Comparison of ENCODE assay signal across 37 cellular contexts in the genomic region with DNA sequence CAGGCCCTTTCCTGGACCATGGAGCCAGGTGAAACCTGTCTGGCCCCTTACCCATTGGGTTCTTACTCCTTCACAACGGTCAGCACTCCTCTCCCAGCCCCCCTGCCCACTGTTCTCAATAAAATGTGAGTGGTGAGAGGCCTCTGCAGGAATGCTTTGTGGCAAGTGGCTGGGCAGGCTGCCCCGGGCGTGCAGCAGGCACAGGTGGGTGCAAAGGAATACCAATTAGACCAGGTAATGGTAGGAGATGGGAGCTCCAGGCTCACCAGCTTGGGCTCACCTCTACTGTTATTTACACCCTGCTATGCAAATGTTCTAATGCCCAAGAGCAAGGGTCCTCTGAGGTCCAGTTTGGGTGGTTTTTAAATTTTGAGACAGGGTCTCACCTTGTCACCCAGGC. TPM values are rescaled to one million over a fixed set of nuclear protein-coding genes. Genes with fewer than 3 reads are reported as not detected.
"Had no signal": no experiment of that assay in that cellular context is flagged by ENCODE, and none has a peak within 500 bp of the region (broad histone marks: within the 10 kb centered on the region; RNA-seq: fewer than 3 reads in every experiment).

No MANE protein-coding gene starts in this region.

- H3K9me3 ChIP-seq: ascending aorta, breast epithelium, colonic mucosa, esophagus squamous epithelium, gastroesophageal sphincter had no signal

- DNase-seq: activated CD4-positive, alpha-beta memory T cell treated with anti-CD3 and anti-CD28 coated beads for 36 hours; activated CD4-positive, alpha-beta T cell treated with anti-CD3 and anti-CD28 coated beads for 36 hours; activated CD4-positive, alpha-beta T cell treated with anti-CD3 and anti-CD28 coated beads, Interleukin-2, amount 10 ng/mL, durations not matched to agents 24 days and 14 days; activated CD4-positive, CD25-positive, alpha-beta regulatory T cell; activated CD4-positive, CD25-positive, alpha-beta regulatory T cell treated with anti-CD3 and anti-CD28 coated beads, Interleukin-2, amount 50 U/mL, for 72 hours; activated CD8-positive, alpha-beta memory T cell treated with anti-CD3 and anti-CD28 coated beads, Interleukin-2, amount 10 ng/mL, durations not matched to agents 7 days and 5 days; activated CD8-positive, alpha-beta memory T cell treated with anti-CD3 and anti-CD28 coated beads, Interleukin-2, amount 50 U/mL, for 4 hours; activated CD8-positive, alpha-beta T cell treated with anti-CD3 and anti-CD28 coated beads, Interleukin-2, amount 10 ng/mL, durations not matched to agents 7 days and 5 days; activated effector memory CD4-positive, alpha-beta T cell treated with anti-CD3 and anti-CD28 coated beads, Interleukin-2, amount 50 U/mL, for 16 hours; activated naive CD4-positive, alpha-beta T cell treated with anti-CD3 and anti-CD28 coated beads, Interleukin-2, amount 10 ng/mL, durations not matched to agents 7 days and 5 days; activated naive CD8-positive, alpha-beta T cell treated with anti-CD3 and anti-CD28 coated beads, Interleukin-2, amount 10 ng/mL, durations not matched to agents 7 days and 5 days; activated T-cell treated with anti-CD3 and anti-CD28 coated beads, Interleukin-2, amount 50 U/mL, for 1 hour; activated T-cell treated with anti-CD3 and anti-CD28 coated beads, Interleukin-2, amount 50 U/mL, for 48 hours; central memory CD4-positive, alpha-beta T cell; cerebellar nuclear complex; colonic mucosa; effector CD8-positive, alpha-beta T cell; esophagus squamous epithelium; foreskin melanocyte; T-helper 2 cell had no signal

- ATAC-seq: activated CD4-positive, alpha-beta T cell treated with anti-CD3 and anti-CD28 coated beads for 36 hours; activated CD8-positive, alpha-beta memory T cell treated with anti-CD3 and anti-CD28 coated beads, Interleukin-2, amount 10 ng/mL, durations not matched to agents 7 days and 5 days; activated CD8-positive, alpha-beta T cell treated with anti-CD3 and anti-CD28 coated beads, Interleukin-2, amount 10 ng/mL, durations not matched to agents 7 days and 5 days; activated naive CD4-positive, alpha-beta T cell treated with anti-CD3 and anti-CD28 coated beads, Interleukin-2, amount 50 U/mL, for 72 hours; gastroesophageal sphincter had no signal

- H3K36me3 ChIP-seq: breast epithelium, colonic mucosa had no signal

- FAIRE-seq: endometrium, endothelial cell of umbilical vein had no signal

- H3K27ac ChIP-seq: ascending aorta, breast epithelium, cardiac muscle cell, colonic mucosa, epithelial cell of prostate, esophagus squamous epithelium, gastroesophageal sphincter had no signal

- H3K4me1 ChIP-seq: ascending aorta, breast epithelium, colonic mucosa had no signal

- H3K4me3 ChIP-seq: ascending aorta, breast epithelium, cardiac muscle cell, colonic mucosa, esophagus squamous epithelium, gastroesophageal sphincter had no signal

- H3K27me3 ChIP-seq: ascending aorta, breast epithelium, cardiac muscle cell, colonic mucosa, esophagus squamous epithelium, gastroesophageal sphincter had no signal

RNA-seq across cellular contexts. Expression of a gene that starts 24.7 kb away (rescaled TPM):
- total RNA-seq: activated CD4-positive, alpha-beta memory T cell treated with anti-CD3 and anti-CD28 coated beads for 36 hours; activated CD4-positive, alpha-beta T cell treated with anti-CD3 and anti-CD28 coated beads for 36 hours; activated CD4-positive, alpha-beta T cell treated with anti-CD3 and anti-CD28 coated beads, Interleukin-2, amount 10 ng/mL, durations not matched to agents 24 days and 14 days; activated CD8-positive, alpha-beta memory T cell treated with anti-CD3 and anti-CD28 coated beads for 36 hours; activated CD8-positive, alpha-beta memory T cell treated with anti-CD3 and anti-CD28 coated beads, Interleukin-2, amount 10 ng/mL, durations not matched to agents 7 days and 5 days; activated CD8-positive, alpha-beta T cell treated with anti-CD3 and anti-CD28 coated beads, Interleukin-2, amount 10 ng/mL, durations not matched to agents 7 days and 5 days; activated naive CD4-positive, alpha-beta T cell treated with anti-CD3 and anti-CD28 coated beads, Interleukin-2, amount 50 U/mL, for 72 hours; activated naive CD8-positive, alpha-beta T cell treated with anti-CD3 and anti-CD28 coated beads, Interleukin-2, amount 10 ng/mL, durations not matched to agents 7 days and 5 days; activated T-helper 1 cell treated with anti-CD3 and anti-CD28 coated beads, Interleukin-12 subunit alpha, Interleukin-12 subunit beta, Interleukin-2, Interleukin-4 antibody, amounts not matched to agents 30 ng/mL and 10 ng/mL and 1 ng/mL, durations not matched to agents 14 hours and 24 hours and 36 hours; activated T-helper 2 cell treated with anti-CD3 and anti-CD28 coated beads, Interferon-gamma antibody, Interleukin-2, Interleukin-4, amounts not matched to agents 10 μg/mL and 5 μg/mL and 100 μg/mL, durations not matched to agents 14 hours and 24 hours and 36 hours; ascending aorta; breast epithelium; cardiac muscle cell; colonic mucosa; dermis microvascular lymphatic vessel endothelial cell; endothelial cell of umbilical vein; esophagus squamous epithelium; fibroblast of lung; fibroblast of villous mesenchyme; gastroesophageal sphincter; glomerular endothelial cell; T-helper 1 cell treated with Interleukin-12 subunit alpha and Interleukin-12 subunit beta and Interleukin-4 antibody, amounts not matched to agents 30 ng/mL and 1 ng/mL, for 36 hours had no signal
- polyA plus RNA-seq: cardiac muscle cell, endothelial cell of umbilical vein, esophagus, fibroblast of lung had no signal
